In genomic region chr20:36435799-36436541, GRCh38 we compare ENCODE assay signal across 8 cellular contexts.
DNase-seq lines count a peak whose midpoint lies in the region; ATAC-seq and TF ChIP-seq lines count a peak whose summit lies in the region.

No MANE protein-coding gene starts in this region.

- H3K27ac Mint-ChIP-seq in activated T-helper 2 cell treated with anti-CD3 and anti-CD28 coated beads, Interferon-gamma antibody, Interleukin-2, Interleukin-4, amounts not matched to agents 10 μg/mL and 5 μg/mL and 100 μg/mL, durations not matched to agents 14 hours and 24 hours and 36 hours, result no peak overlapping the region

- BruUV-seq in PC-3 (replicated peaks; lab: Mats Ljungman, UMichigan), result no TSS peak

- no peaks in the 10 kb centered on the region for H3K9me2 ChIP-seq in PC-3 (replicated peaks; ENCODE audit: low read length)

- CTCF ChIA-PET in PC-3 (lab: Charles Lee), result no interaction called here

- H3K36me3 ChIP-seq in PC-3 (ENCODE audit: low read depth, low read length), result no peaks in the 10 kb centered on the region
- no peaks in the 10 kb centered on the region for H3K36me3 ChIP-seq in neutrophil
- no peaks in the 10 kb centered on the region for H3K36me3 ChIP-seq in stomach smooth muscle (ENCODE audit: control insufficient read depth in 2 of 2, insufficient read depth in 2 of 2, low read length in 2 of 2)

- H3K36me3 Mint-ChIP-seq in activated T-helper 2 cell treated with anti-CD3 and anti-CD28 coated beads, Interferon-gamma antibody, Interleukin-2, Interleukin-4, amounts not matched to agents 10 μg/mL and 5 μg/mL and 100 μg/mL, durations not matched to agents 14 hours and 24 hours and 36 hours (ENCODE audit: low read depth), result no peaks in the 10 kb centered on the region

- H3K4me3 ChIP-seq in PC-3 (ENCODE audit: low read length) (peak overlapping the region; percentile 45; the same call in 1 of the 2 replicates), foreskin fibroblast (ENCODE audit: low read depth in 1 of 2, low read length in 2 of 2) (peak overlapping the region; percentile 24 to 31), neutrophil (ENCODE audit: low read depth in 1 of 2, low read length in 1 of 2) (peak overlapping the region; percentile 44 to 55), stomach smooth muscle (ENCODE audit: low read length in 2 of 2) (peak overlapping the region; percentile 43 to 65)

- intact Hi-C loops in PC-3 (cut with micrococcal nuclease), result loop anchor here (1.0 kb wide), 1 partner anchor 187 kb away; no protein-coding TSS in a partner anchor
- intact Hi-C loops in activated T-helper 2 cell treated with anti-CD3 and anti-CD28 coated beads, Interferon-gamma antibody, Interleukin-2, Interleukin-4, amounts not matched to agents 10 μg/mL and 5 μg/mL and 100 μg/mL, durations not matched to agents 14 hours and 24 hours and 36 hours (cut with micrococcal nuclease), result loop anchor here (5.0 to 10.0 kb wide), 2 partner anchors 171 to 439 kb away; no protein-coding TSS in a partner anchor

- H3K9ac ChIP-seq in PC-3 (ENCODE audit: low read length) (no peak overlapping the region), stomach smooth muscle (ENCODE audit: low read length in 2 of 2) (no peak overlapping the region)

- no peaks in the 10 kb centered on the region for H4K20me1 ChIP-seq in PC-3 (ENCODE audit: low read length)

- H3K27ac ChIP-seq in PC-3 (ENCODE audit: low read length), result no peak overlapping the region
- H3K27ac ChIP-seq in neutrophil, result no peak overlapping the region
- H3K27ac ChIP-seq in stomach smooth muscle (ENCODE audit: low read length), result no peak overlapping the region

- H3K27me3 Mint-ChIP-seq in activated T-helper 2 cell treated with anti-CD3 and anti-CD28 coated beads, Interferon-gamma antibody, Interleukin-2, Interleukin-4, amounts not matched to agents 10 μg/mL and 5 μg/mL and 100 μg/mL, durations not matched to agents 14 hours and 24 hours and 36 hours (ENCODE audit: low read depth), result peaks cover 4% of the 10 kb centered on the region

- peak overlapping the region; percentile 8 for H3K4me3 Mint-ChIP-seq in activated T-helper 2 cell treated with anti-CD3 and anti-CD28 coated beads, Interferon-gamma antibody, Interleukin-2, Interleukin-4, amounts not matched to agents 10 μg/mL and 5 μg/mL and 100 μg/mL, durations not matched to agents 14 hours and 24 hours and 36 hours (ENCODE audit: low read depth)

- ATAC-seq in GM21360 (IDR thresholded peaks at IDR 0.05; ENCODE audit: unreplicated experiment) (peak; percentile 57), PC-3 (peak; percentile 73), GM18498 (IDR thresholded peaks at IDR 0.05; ENCODE audit: unreplicated experiment) (no peak), HG03565 (IDR thresholded peaks at IDR 0.05; ENCODE audit: unreplicated experiment) (no peak)

- H3K4me1 Mint-ChIP-seq in activated T-helper 2 cell treated with anti-CD3 and anti-CD28 coated beads, Interferon-gamma antibody, Interleukin-2, Interleukin-4, amounts not matched to agents 10 μg/mL and 5 μg/mL and 100 μg/mL, durations not matched to agents 14 hours and 24 hours and 36 hours (ENCODE audit: low read depth), result no peaks in the 10 kb centered on the region

- peak overlapping the region; percentile 60 for H3K4me2 ChIP-seq in PC-3 (ENCODE audit: low read length)

- no peaks in the 10 kb centered on the region for H3K9me3 Mint-ChIP-seq in activated T-helper 2 cell treated with anti-CD3 and anti-CD28 coated beads, Interferon-gamma antibody, Interleukin-2, Interleukin-4, amounts not matched to agents 10 μg/mL and 5 μg/mL and 100 μg/mL, durations not matched to agents 14 hours and 24 hours and 36 hours

- no peak for TF ChIP-seq CTCF in PC-3 (conservative IDR thresholded peaks at IDR 0.05; ENCODE audit: low read depth, low read length)
- TF ChIP-seq CTCF in foreskin fibroblast (IDR thresholded peaks at IDR 0.05; ENCODE audit: low read depth, low read length), result no peak
- TF ChIP-seq CTCF in neutrophil (IDR thresholded peaks at IDR 0.05), result no peak

- H2AFZ ChIP-seq in PC-3 (ENCODE audit: low read length), result peak overlapping the region; percentile 63

- H3K9me3 ChIP-seq in PC-3 (ENCODE audit: low read length) (no peaks in the 10 kb centered on the region), neutrophil (no peaks in the 10 kb centered on the region), stomach smooth muscle (ENCODE audit: control insufficient read depth in 2 of 2, low read length in 2 of 2) (no peaks in the 10 kb centered on the region)

- H3K27me3 ChIP-seq in PC-3 (ENCODE audit: low read length) (no peaks in the 10 kb centered on the region), neutrophil (peaks cover 35% of the 10 kb centered on the region), stomach smooth muscle (ENCODE audit: control insufficient read depth in 1 of 2, insufficient read depth in 2 of 2, low read length in 2 of 2) (peaks cover 4 to 18% of the 10 kb centered on the region in 2 donors)

- no peaks in the 10 kb centered on the region for H3K79me2 ChIP-seq in PC-3 (ENCODE audit: low read length)

- POLR2A ChIA-PET in PC-3 (lab: Charles Lee; ENCODE audit: unreplicated experiment), result no interaction called here

- no peaks in the 10 kb centered on the region for H3F3A ChIP-seq in PC-3 (ENCODE audit: low read length, unreplicated experiment)

- DNase-seq in PC-3 (peak; percentile 81), foreskin fibroblast (peak; percentile 35 to 81)
- DNase-seq in activated T-helper 2 cell treated with anti-CD3 and anti-CD28 coated beads, Interferon-gamma antibody, Interleukin-2, Interleukin-4, amounts not matched to agents 10 μg/mL and 5 μg/mL and 100 μg/mL, durations not matched to agents 14 hours and 24 hours and 36 hours (ENCODE audit: low spot score), result peak; percentile 81

- no peaks in the 10 kb centered on the region for H3K4me1 ChIP-seq in PC-3 (ENCODE audit: insufficient read depth, low read length)
- H3K4me1 ChIP-seq in neutrophil (ENCODE audit: control insufficient read depth in 1 of 2, insufficient read depth in 1 of 2, low read depth in 1 of 2, low read length in 1 of 2), result peaks cover 0 to 5% of the 10 kb centered on the region in 2 experiments
- peaks cover 6% of the 10 kb centered on the region for H3K4me1 ChIP-seq in stomach smooth muscle (ENCODE audit: control insufficient read depth, insufficient read depth, low read length)

Comparison
In these comparisons a context has a peak if more than half of its experiments do, and no peak if none do; other contexts are left out.
1. ATAC-seq: peak in GM21360 (single experiment) and PC-3 (single experiment); none in GM18498 (single experiment) and HG03565 (single experiment).
2. Peak in every context shown above with its lines, with median percentiles within 50 percentile points of each other: DNase-seq and H3K4me3 ChIP-seq.